In genomic region chr1:78619803-78620579, GRCh38 we compare ENCODE assay signal across 8 cellular contexts. TPM values are rescaled to one million over a fixed set of nuclear protein-coding genes. Genes with fewer than 3 reads are reported as not detected.
A peak's percentile ranks its signal among the peaks of the same experiment; 100 is the strongest.
DNase-seq lines count a peak whose midpoint lies in the region; ATAC-seq and TF ChIP-seq lines count a peak whose summit lies in the region.

IFI44L (plus strand) TSS chr1:78620448; CDS start chr1:78627916, 7,468 bp downstream.

- no peaks in the 10 kb centered on the region for H3K27me3 Mint-ChIP-seq in type B pancreatic cell

- intact Hi-C loops in esophagus squamous epithelium (cut with DNase I) (loop anchor here (5.0 kb wide), 1 partner anchor 52 kb away; no protein-coding TSS in a partner anchor), psoas muscle (cut with DNase I) (loop anchor here in 1 of 2 donors (2.0 to 10.0 kb wide), 2 partner anchors 53 to 475 kb away; no protein-coding TSS in a partner anchor)

- H3K4me3 Mint-ChIP-seq in type B pancreatic cell: peak within 1 kb of the TSS; percentile 70

- H3K9me3 Mint-ChIP-seq in type B pancreatic cell: no peaks in the 10 kb centered on the region

- DNase-seq in AG09309 (ENCODE audit: low read depth): peak; percentile 39
- peak; percentile 13 for DNase-seq in KG1 (lab: John Stamatoyannopoulos, UW)
- peak; percentile 64 for DNase-seq in activated T-cell treated with anti-CD3 and anti-CD28 coated beads for 1 hour (ENCODE audit: low read depth)
- no peak for DNase-seq in esophagus squamous epithelium (lab: John Stamatoyannopoulos, UW)
- DNase-seq in psoas muscle: peak; percentile 23 to 53
- peak; percentile 64 for DNase-seq in type B pancreatic cell (ENCODE audit: extremely low spot score, unreplicated experiment)
- DNase-seq in SHP77 (lab: John Stamatoyannopoulos, UW): no peak

- TF ChIP-seq CTCF in AG09309 (IDR thresholded peaks at IDR 0.05; ENCODE audit: control insufficient read depth, insufficient read depth, low read depth, low read length, missing control alignments) (no peak), esophagus squamous epithelium (IDR thresholded peaks at IDR 0.05) (no peak), psoas muscle (IDR thresholded peaks at IDR 0.05) (no peak), type B pancreatic cell (conservative IDR thresholded peaks at IDR 0.05) (no peak)

- H3K9me3 ChIP-seq in esophagus squamous epithelium (no peaks in the 10 kb centered on the region), psoas muscle (no peaks in the 10 kb centered on the region)

- 3 to 9% methylated on average over 9 of the region's 9 CpGs for WGBS in esophagus squamous epithelium, 2 donors
- 3 to 4% (median 3%) methylated on average over 9 of the region's 9 CpGs for WGBS in psoas muscle, 3 donors

- H3K4me3 ChIP-seq in AG09309 (ENCODE audit: control insufficient read depth, low read depth, low read length) (0 out of 2 replicates have a peak within 1 kb of the TSS, but pooled peaks have one; percentile 11), esophagus squamous epithelium (peak within 1 kb of the TSS; percentile 9 to 53 (median 30)), psoas muscle (peak within 1 kb of the TSS; percentile 58)

- H3K36me3 Mint-ChIP-seq in type B pancreatic cell: no peaks in the 10 kb centered on the region

- H3K27ac Mint-ChIP-seq in type B pancreatic cell: peak within 1 kb of the TSS; percentile 50

- H3K36me3 ChIP-seq in esophagus squamous epithelium: no peaks in the 10 kb centered on the region
- no peaks in the 10 kb centered on the region for H3K36me3 ChIP-seq in psoas muscle (ENCODE audit: insufficient read depth in 1 of 2, low read depth in 1 of 2)

- H3K4me1 ChIP-seq in esophagus squamous epithelium (peaks cover 0 to 35% (median 10%) of the 10 kb centered on the region in 3 donors), psoas muscle (peaks cover 10% of the 10 kb centered on the region)

- H3K27me3 ChIP-seq in esophagus squamous epithelium (no peaks in the 10 kb centered on the region), psoas muscle (ENCODE audit: insufficient read depth in 3 of 3, low read length in 2 of 3) (no peaks in the 10 kb centered on the region)

- H3K4me1 Mint-ChIP-seq in type B pancreatic cell (ENCODE audit: unreplicated experiment): peaks cover 25% of the 10 kb centered on the region

- H3K27ac ChIP-seq in esophagus squamous epithelium (peak within 1 kb of the TSS; percentile 36 to 77 (median 68)), psoas muscle (peak within 1 kb of the TSS; percentile 58)

- ATAC-seq in GM21367 (IDR thresholded peaks at IDR 0.05; ENCODE audit: unreplicated experiment) (peak; percentile 46), psoas muscle (peak in 3 of 4 donors; percentile 6 to 38 (median 30))

- TF ChIP-seq POLR2A in esophagus squamous epithelium (IDR thresholded peaks at IDR 0.05): no peak

RNA-seq across cellular contexts. Expression of gene IFI44L, which starts in this region (rescaled TPM):
- total RNA-seq in esophagus squamous epithelium: 10 to 100 TPM in 1 of 4 donors, 1 to 10 TPM in 2, under 1 TPM in 1; 0.11 to 13.6 (median 4.4) TPM
- total RNA-seq in psoas muscle: 1 to 10 TPM; 2.5 to 5.6 (median 4.0) TPM
- polyA plus RNA-seq in psoas muscle: 1 to 10 TPM in 2 of 3 donors, under 1 TPM in 1; 0.91 to 1.9 (median 1.6) TPM
- 7.7 and 12.3 TPM in 2 replicates for total RNA-seq in type B pancreatic cell (ENCODE audit: low replicate concordance)

Comparison
In these comparisons a context has a peak if more than half of its experiments do, and no peak if none do; other contexts are left out.
1. DNase-seq: peak in AG09309 (single experiment), KG1 (single experiment), activated T-cell treated with anti-CD3 and anti-CD28 coated beads for 1 hour (single experiment), psoas muscle (2 of 2) and type B pancreatic cell (single experiment); none in esophagus squamous epithelium (single experiment) and SHP77 (0 of 2).
2. Peak in every context shown above with its lines, with median percentiles within 50 percentile points of each other: H3K4me3 ChIP-seq.